Comparison of ENCODE assay signal across 13 cellular contexts in the genomic region with DNA sequence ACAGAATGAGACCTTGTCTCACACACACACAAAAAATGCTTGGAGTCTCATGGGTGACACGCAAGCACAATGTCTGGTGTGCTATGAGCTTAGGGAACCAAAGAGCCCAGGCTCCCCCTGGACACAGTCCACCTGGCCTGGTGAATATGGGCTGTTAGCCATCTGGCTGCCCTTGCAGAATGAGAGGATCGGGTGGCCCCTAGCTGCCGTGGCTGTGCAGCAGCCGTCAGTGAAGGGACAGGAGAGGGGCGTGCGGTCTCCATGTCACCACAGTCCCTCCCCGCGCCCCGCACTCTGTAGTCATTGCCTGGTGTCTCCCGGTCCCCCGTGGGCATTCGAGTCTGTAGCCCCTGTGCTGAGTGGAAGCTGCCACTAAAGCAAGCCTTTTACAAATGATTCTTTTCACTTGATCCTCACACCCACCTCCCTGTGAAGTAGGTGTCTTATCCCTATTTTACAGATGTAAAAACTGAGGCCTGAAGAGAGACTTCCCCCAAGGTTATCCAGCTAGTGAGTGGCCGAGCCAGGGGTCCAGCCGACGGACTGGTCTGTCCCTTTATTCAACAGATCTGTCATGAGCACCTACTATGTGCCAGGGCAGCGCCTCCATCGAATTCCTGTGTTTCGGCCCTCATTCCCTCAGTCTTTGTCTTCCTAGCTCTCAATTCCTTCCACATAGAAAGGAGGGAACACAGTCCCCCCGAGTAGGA.
"Had no signal": no experiment of that assay in that cellular context is flagged by ENCODE, and none has a peak within 500 bp of the region (broad histone marks: within the 10 kb centered on the region; RNA-seq: fewer than 3 reads in every experiment).

No MANE protein-coding gene starts in this region.

- H3K27me3 ChIP-seq: sigmoid colon had no signal

- H3K9me3 ChIP-seq: sigmoid colon had no signal

- ATAC-seq: activated CD8-positive, alpha-beta memory T cell treated with anti-CD3 and anti-CD28 coated beads, Interleukin-2, amount 10 ng/mL, durations not matched to agents 7 days and 5 days; naive thymus-derived CD4-positive, alpha-beta T cell had no signal

- H3K4me3 ChIP-seq: lung, sigmoid colon had no signal

- H3K27ac ChIP-seq: sigmoid colon had no signal

- DNase-seq: activated CD4-positive, alpha-beta T cell treated with anti-CD3 and anti-CD28 coated beads for 1 hour; activated CD4-positive, alpha-beta T cell treated with anti-CD3 and anti-CD28 coated beads, Interleukin-2, amount 50 U/mL, for 48 hours; activated CD8-positive, alpha-beta memory T cell treated with anti-CD3 and anti-CD28 coated beads, Interleukin-2, amount 10 ng/mL, durations not matched to agents 7 days and 5 days; activated gamma-delta T cell; activated naive CD8-positive, alpha-beta T cell treated with anti-CD3 and anti-CD28 coated beads for 36 hours; activated T-cell treated with anti-CD3 and anti-CD28 coated beads, Interleukin-2, amount 50 U/mL, for 24 hours; foreskin melanocyte; naive thymus-derived CD4-positive, alpha-beta T cell; sigmoid colon; stimulated activated CD4-positive, alpha-beta T cell treated with anti-CD3 and anti-CD28 coated beads, Interleukin-2, amount 100 ng/mL, for 48 hours; stimulated activated naive CD4-positive, alpha-beta T cell treated with Interleukin-2 at 50 U/mL for 16 hours; trophoblast cell had no signal
